In the genomic region with DNA sequence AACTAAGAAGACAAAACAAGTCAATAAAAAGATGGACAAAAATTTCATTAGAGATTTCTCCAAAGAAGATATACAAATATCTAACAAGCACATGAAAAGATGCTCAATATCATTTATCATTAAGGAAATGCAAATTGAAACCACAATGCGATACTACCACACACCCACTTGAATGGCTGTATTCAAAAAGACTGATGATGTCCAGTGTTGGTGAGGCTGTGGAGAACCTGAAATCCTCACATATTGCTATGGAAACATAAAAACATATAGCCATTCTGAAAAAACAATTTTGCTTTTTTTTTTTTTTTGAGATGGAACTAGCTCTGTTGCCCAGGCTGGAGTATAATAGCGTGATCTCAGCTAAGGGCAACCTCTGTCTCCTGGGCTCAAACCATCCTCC, we compare ENCODE assay signal across 17 cellular contexts.
A peak's percentile ranks its signal among the peaks of the same experiment; 100 is the strongest.
DNase-seq lines count a peak whose midpoint lies in the region; ATAC-seq, FAIRE-seq and TF ChIP-seq lines count a peak whose summit lies in the region.
"Had no signal": no experiment of that assay in that cellular context is flagged by ENCODE, and none has a peak within 500 bp of the region (broad histone marks: within the 10 kb centered on the region; RNA-seq: fewer than 3 reads in every experiment).

No MANE protein-coding gene starts in this region.

- no peaks in the 10 kb centered on the region for H3K36me3 ChIP-seq in endodermal cell (ENCODE audit: control insufficient read depth, insufficient read depth, low read length)
- H3K36me3 ChIP-seq in WERI-Rb-1: no peaks in the 10 kb centered on the region
- no peaks in the 10 kb centered on the region for H3K36me3 ChIP-seq in pancreas
- H3K36me3 ChIP-seq: BLaER1 treated with 17β-estradiol and CSF1 and Interleukin-3, amounts not matched to agents 10 nM and 100 nM had no signal

- TF ChIP-seq CTCF in endodermal cell (conservative IDR thresholded peaks at IDR 0.05) (no peak), WERI-Rb-1 (IDR thresholded peaks at IDR 0.05; ENCODE audit: low read depth, low read length) (no peak), HFFc6 (IDR thresholded peaks at IDR 0.05) (no peak), pancreas (IDR thresholded peaks at IDR 0.05) (no peak)

- H3K9me3 Mint-ChIP-seq in endodermal cell: peaks cover 36% of the 10 kb centered on the region
- H3K9me3 Mint-ChIP-seq in HFFc6: no peaks in the 10 kb centered on the region

- H3K27me3 ChIP-seq in endodermal cell (ENCODE audit: control insufficient read depth, insufficient read depth, low read length, poor library complexity, severe bottlenecking) (no peaks in the 10 kb centered on the region), WERI-Rb-1 (ENCODE audit: insufficient read depth, low read depth, severe bottlenecking) (no peaks in the 10 kb centered on the region), pancreas (no peaks in the 10 kb centered on the region)
- H3K27me3 ChIP-seq: BLaER1 treated with 17β-estradiol and CSF1 and Interleukin-3, amounts not matched to agents 10 nM and 100 nM had no signal

- H3K4me3 Mint-ChIP-seq in endodermal cell (no peak overlapping the region), HFFc6 (no peak overlapping the region)
- H3K4me3 Mint-ChIP-seq: CD4-positive, CD25-positive, alpha-beta regulatory T cell; H9 had no signal

- H3K36me3 Mint-ChIP-seq in endodermal cell (ENCODE audit: low read depth) (peaks cover 13% of the 10 kb centered on the region), HFFc6 (ENCODE audit: low read depth) (no peaks in the 10 kb centered on the region)
- H3K36me3 Mint-ChIP-seq: CD4-positive, CD25-positive, alpha-beta regulatory T cell had no signal

- no peak for ATAC-seq in pancreas

- H3K27me3 Mint-ChIP-seq in endodermal cell (ENCODE audit: insufficient read depth) (no peaks in the 10 kb centered on the region), HFFc6 (ENCODE audit: insufficient read depth) (peaks cover 3% of the 10 kb centered on the region; the same call in 1 of the 2 replicates)
- H3K27me3 Mint-ChIP-seq: CD4-positive, CD25-positive, alpha-beta regulatory T cell had no signal

- H3K4me3 ChIP-seq in endodermal cell (ENCODE audit: low read length): peak overlapping the region; percentile 6
- no peak overlapping the region for H3K4me3 ChIP-seq in WERI-Rb-1 (ENCODE audit: low read depth, low read length)
- no peak overlapping the region for H3K4me3 ChIP-seq in pancreas
- H3K4me3 ChIP-seq: BLaER1 treated with 17β-estradiol and CSF1 and Interleukin-3, amounts not matched to agents 10 nM and 100 nM had no signal

- peak; percentile 67 for DNase-seq in DMS53 (lab: John Stamatoyannopoulos, UW)
- DNase-seq in DMS53 treated with DMSO at 0.1 percent for 48 hours (lab: John Stamatoyannopoulos, UW; ENCODE audit: unreplicated experiment): no peak
- DNase-seq in NCI-H2196 (lab: John Stamatoyannopoulos, UW; ENCODE audit: unreplicated experiment): peak; percentile 33
- DNase-seq in endodermal cell: no peak
- DNase-seq in WERI-Rb-1: no peak
- no peak for DNase-seq in OCI-M2 (lab: John Stamatoyannopoulos, UW; ENCODE audit: unreplicated experiment)
- DNase-seq in HFFc6: no peak
- no peak for DNase-seq in pancreas
- DNase-seq: CD4-positive, CD25-positive, alpha-beta regulatory T cell; EL; GOT3; H9; IMR-90 had no signal

- no peak overlapping the region for H3K27ac Mint-ChIP-seq in endodermal cell
- H3K27ac Mint-ChIP-seq in HFFc6: no peak overlapping the region
- H3K27ac Mint-ChIP-seq: CD4-positive, CD25-positive, alpha-beta regulatory T cell; H9 had no signal

- H3K9ac ChIP-seq in endodermal cell (ENCODE audit: extremely low read depth, low read length, poor library complexity, severe bottlenecking): no peak overlapping the region
- H3K9ac ChIP-seq: BLaER1 treated with 17β-estradiol and CSF1 and Interleukin-3, amounts not matched to agents 10 nM and 100 nM had no signal

- no peaks in the 10 kb centered on the region for H3K4me1 ChIP-seq in endodermal cell (ENCODE audit: control insufficient read depth, insufficient read depth, low read length)
- H3K4me1 ChIP-seq in pancreas: peaks cover 6 to 19% (median 8%) of the 10 kb centered on the region in 3 donors
- H3K4me1 ChIP-seq: BLaER1 treated with 17β-estradiol and CSF1 and Interleukin-3, amounts not matched to agents 10 nM and 100 nM had no signal

- intact Hi-C loops in pancreas (cut with DNase I): no loop called here

- H3K9me3 ChIP-seq in endodermal cell (ENCODE audit: control insufficient read depth, low read length) (peaks cover 25% of the 10 kb centered on the region), WERI-Rb-1 (ENCODE audit: severe bottlenecking) (no peaks in the 10 kb centered on the region), pancreas (no peaks in the 10 kb centered on the region)

- WGBS in endodermal cell (ENCODE audit: insufficient coverage in 1 of 2, insufficient read length in 1 of 2), 2 experiments: 96 to 100% methylated on average over 1 to 2 of the region's 2 CpGs
- 94 to 100% methylated on average over 2 of the region's 2 CpGs for WGBS in pancreas, 2 donors

- FAIRE-seq in pancreas (lab: Jason Lieb, UNC): no peak
- FAIRE-seq: G401.6, GM12891 had no signal

- H3K4me1 Mint-ChIP-seq in endodermal cell (peaks cover 4% of the 10 kb centered on the region), HFFc6 (ENCODE audit: low read depth) (peaks cover 17% of the 10 kb centered on the region)
- H3K4me1 Mint-ChIP-seq: CD4-positive, CD25-positive, alpha-beta regulatory T cell had no signal

- H3K27ac ChIP-seq in endodermal cell (ENCODE audit: low read depth, low read length): no peak overlapping the region
- H3K27ac ChIP-seq in WERI-Rb-1: no peak overlapping the region
- no peak overlapping the region for H3K27ac ChIP-seq in pancreas
- H3K27ac ChIP-seq: 22Rv1; BLaER1 treated with 17β-estradiol and CSF1 and Interleukin-3, amounts not matched to agents 10 nM and 100 nM had no signal

Comparison
In these comparisons a context has a peak if more than half of its experiments do, and no peak if none do; other contexts are left out.
1. DNase-seq: peak in DMS53 (single experiment) and NCI-H2196 (single experiment); none in DMS53 treated with DMSO at 0.1 percent for 48 hours (single experiment), endodermal cell (single experiment), WERI-Rb-1 (single experiment), OCI-M2 (single experiment), HFFc6 (single experiment) and pancreas (0 of 6).